23 cellular contexts compared by ENCODE assay signal in genomic region chr12:47989666-47990065, GRCh38. TPM values are rescaled to one million over a fixed set of nuclear protein-coding genes. Genes with fewer than 3 reads are reported as not detected.
DNase-seq lines count a peak whose midpoint lies in the region; ATAC-seq, FAIRE-seq and TF ChIP-seq lines count a peak whose summit lies in the region.
"Had no signal": no experiment of that assay in that cellular context is flagged by ENCODE, and none has a peak within 500 bp of the region (broad histone marks: within the 10 kb centered on the region; RNA-seq: fewer than 3 reads in every experiment).

No MANE protein-coding gene starts in this region.

- H3K9me3 ChIP-seq in WERI-Rb-1 (ENCODE audit: severe bottlenecking): no peaks in the 10 kb centered on the region
- no peaks in the 10 kb centered on the region for H3K9me3 ChIP-seq in kidney (ENCODE audit: control insufficient read depth in 1 of 2, low read length in 2 of 2)
- H3K9me3 ChIP-seq in gastrocnemius medialis: no peaks in the 10 kb centered on the region
- H3K9me3 ChIP-seq: ascending aorta, lower lobe of right lung, testis, uterus had no signal

- H3K4me3 Mint-ChIP-seq in activated naive CD4-positive, alpha-beta T cell treated with anti-CD3 and anti-CD28 coated beads, Interleukin-2, amount 50 U/mL, for 24 hours: no peak overlapping the region
- H3K4me3 Mint-ChIP-seq in stimulated activated memory B cell treated with anti-CD40 and anti-IgM and Interleukin-4, amounts not matched to agents 10 μg/mL and 1 μg/mL and 100 μg/mL, for 72 hours: no peak overlapping the region
- H3K4me3 Mint-ChIP-seq: dendritic cell treated with granulocyte-macrophage colony-stimulating factor and Interleukin-4, amounts not matched to agents 40 ng/mL and 50 ng/mL, for 4 days had no signal

- H3K4me1 ChIP-seq in kidney (ENCODE audit: control insufficient read depth in 1 of 2, insufficient read depth in 1 of 2, low read depth in 1 of 2, low read length in 2 of 2) (no peaks in the 10 kb centered on the region), gastrocnemius medialis (peaks cover 12 to 17% of the 10 kb centered on the region in 2 donors)
- H3K4me1 ChIP-seq: ascending aorta, lower lobe of right lung, uterus had no signal

- no peak for TF ChIP-seq POLR2A in gastrocnemius medialis (IDR thresholded peaks at IDR 0.05)

- TF ChIP-seq CTCF in WERI-Rb-1 (IDR thresholded peaks at IDR 0.05; ENCODE audit: low read depth, low read length): no peak
- no peak for TF ChIP-seq CTCF in kidney (IDR thresholded peaks at IDR 0.05; ENCODE audit: borderline replicate concordance, extremely low read depth, insufficient read depth)
- TF ChIP-seq CTCF in gastrocnemius medialis (IDR thresholded peaks at IDR 0.05 in 4 of 5, conservative IDR thresholded peaks at IDR 0.05 in 1 of 5): no peak

- no peak for DNase-seq in activated naive CD4-positive, alpha-beta T cell treated with anti-CD3 and anti-CD28 coated beads, Interleukin-2, amount 50 U/mL, for 16 hours
- no peak for DNase-seq in WERI-Rb-1
- peak; percentile 43 for DNase-seq in kidney
- DNase-seq in frontal cortex (ENCODE audit: low spot score in 2 of 2): no peak
- DNase-seq in NCI-H82 (lab: John Stamatoyannopoulos, UW): no peak
- DNase-seq in gastrocnemius medialis: no peak
- DNase-seq: ACHN; activated CD4-positive, alpha-beta T cell treated with anti-CD3 and anti-CD28 coated beads for 1 hour; C1 segment of cervical spinal cord; Calu3; lower lobe of right lung; NCI-H510A treated with DMSO at 0.1 percent for 48 hours; nucleus accumbens; SW 1271; testis; uterus had no signal

- H3K27ac ChIP-seq in WERI-Rb-1 (peak overlapping the region; percentile 87), kidney (ENCODE audit: low read depth in 2 of 2, low read length in 2 of 2) (no peak overlapping the region), gastrocnemius medialis (no peak overlapping the region)
- H3K27ac ChIP-seq: ascending aorta, lower lobe of right lung, testis, uterus had no signal

- no peaks in the 10 kb centered on the region for H3K9me3 Mint-ChIP-seq in activated naive CD4-positive, alpha-beta T cell treated with anti-CD3 and anti-CD28 coated beads, Interleukin-2, amount 50 U/mL, for 24 hours
- H3K9me3 Mint-ChIP-seq in stimulated activated memory B cell treated with anti-CD40 and anti-IgM and Interleukin-4, amounts not matched to agents 10 μg/mL and 1 μg/mL and 100 μg/mL, for 72 hours: no peaks in the 10 kb centered on the region
- H3K9me3 Mint-ChIP-seq: dendritic cell treated with granulocyte-macrophage colony-stimulating factor and Interleukin-4, amounts not matched to agents 40 ng/mL and 50 ng/mL, for 4 days had no signal

- no peaks in the 10 kb centered on the region for H3K27me3 ChIP-seq in WERI-Rb-1 (ENCODE audit: insufficient read depth, low read depth, severe bottlenecking)
- H3K27me3 ChIP-seq in gastrocnemius medialis: no peaks in the 10 kb centered on the region
- H3K27me3 ChIP-seq: ascending aorta, testis, uterus had no signal

- no peak for ATAC-seq in stimulated activated memory B cell treated with anti-CD40 and anti-IgM and Interleukin-4, amounts not matched to agents 10 μg/mL and 1 μg/mL and 100 μg/mL, for 72 hours
- ATAC-seq in gastrocnemius medialis: no peak
- ATAC-seq: lower lobe of right lung, Panc1 had no signal

- peak overlapping the region; percentile 41 for H3K27ac Mint-ChIP-seq in activated naive CD4-positive, alpha-beta T cell treated with anti-CD3 and anti-CD28 coated beads, Interleukin-2, amount 50 U/mL, for 24 hours
- H3K27ac Mint-ChIP-seq in stimulated activated memory B cell treated with anti-CD40 and anti-IgM and Interleukin-4, amounts not matched to agents 10 μg/mL and 1 μg/mL and 100 μg/mL, for 72 hours: peak overlapping the region; percentile 45
- H3K27ac Mint-ChIP-seq: dendritic cell treated with granulocyte-macrophage colony-stimulating factor and Interleukin-4, amounts not matched to agents 40 ng/mL and 50 ng/mL, for 4 days had no signal

- peaks cover 25% of the 10 kb centered on the region for H3K4me1 Mint-ChIP-seq in activated naive CD4-positive, alpha-beta T cell treated with anti-CD3 and anti-CD28 coated beads, Interleukin-2, amount 50 U/mL, for 24 hours
- H3K4me1 Mint-ChIP-seq in stimulated activated memory B cell treated with anti-CD40 and anti-IgM and Interleukin-4, amounts not matched to agents 10 μg/mL and 1 μg/mL and 100 μg/mL, for 72 hours: peaks cover 39% of the 10 kb centered on the region

- H3K36me3 ChIP-seq in WERI-Rb-1 (no peaks in the 10 kb centered on the region), kidney (ENCODE audit: control insufficient read depth in 1 of 2, insufficient read depth in 2 of 2, low read length in 2 of 2) (no peaks in the 10 kb centered on the region), gastrocnemius medialis (no peaks in the 10 kb centered on the region)
- H3K36me3 ChIP-seq: ascending aorta, lower lobe of right lung, uterus had no signal

- no peak for FAIRE-seq in kidney (lab: Jason Lieb, UNC)
- FAIRE-seq in frontal cortex (lab: Jason Lieb, UNC): no peak
- FAIRE-seq: H1 had no signal

- no peaks in the 10 kb centered on the region for H3K27me3 Mint-ChIP-seq in activated naive CD4-positive, alpha-beta T cell treated with anti-CD3 and anti-CD28 coated beads, Interleukin-2, amount 50 U/mL, for 24 hours
- H3K27me3 Mint-ChIP-seq in stimulated activated memory B cell treated with anti-CD40 and anti-IgM and Interleukin-4, amounts not matched to agents 10 μg/mL and 1 μg/mL and 100 μg/mL, for 72 hours: peaks cover 24% of the 10 kb centered on the region

- intact Hi-C loops in kidney (cut with DNase I): no loop called here
- intact Hi-C loops in gastrocnemius medialis (cut with DNase I; ENCODE audit: low total_unique reads): no loop called here

- no peaks in the 10 kb centered on the region for H3K36me3 Mint-ChIP-seq in activated naive CD4-positive, alpha-beta T cell treated with anti-CD3 and anti-CD28 coated beads, Interleukin-2, amount 50 U/mL, for 24 hours
- H3K36me3 Mint-ChIP-seq in stimulated activated memory B cell treated with anti-CD40 and anti-IgM and Interleukin-4, amounts not matched to agents 10 μg/mL and 1 μg/mL and 100 μg/mL, for 72 hours: no peaks in the 10 kb centered on the region

- no peak overlapping the region for H3K9ac ChIP-seq in kidney (ENCODE audit: low read length in 2 of 2)

- in situ Hi-C loops in gastrocnemius medialis (cut with MboI; ENCODE audit: low sequenced_read_pairs in 4 of 4): no loop called here

- H3K4me3 ChIP-seq in WERI-Rb-1 (ENCODE audit: low read depth, low read length): no peak overlapping the region
- no peak overlapping the region for H3K4me3 ChIP-seq in kidney (ENCODE audit: low read length in 2 of 2)
- no peak overlapping the region for H3K4me3 ChIP-seq in gastrocnemius medialis
- H3K4me3 ChIP-seq: ascending aorta, lower lobe of right lung, testis, uterus had no signal

RNA-seq across cellular contexts. Expression of gene COL2A1, which starts 14.6 kb away (rescaled TPM):
- total RNA-seq in kidney (not detected), frontal cortex (0.82 TPM), gastrocnemius medialis (not detected)
- polyA plus RNA-seq in kidney (ENCODE audit: insufficient read depth, low read depth, low replicate concordance): not detected
- total RNA-seq: ascending aorta, lower lobe of right lung, pulmonary artery endothelial cell had no signal

RNA-seq across cellular contexts. Expression of gene TMEM106C, which starts 26.3 kb away (rescaled TPM):
- 51.7 TPM for total RNA-seq in kidney
- 126 TPM for polyA plus RNA-seq in kidney (ENCODE audit: insufficient read depth, low read depth, low replicate concordance)
- 59.1 TPM for total RNA-seq in frontal cortex
- 10 to 100 TPM; 11.8 to 27.1 (median 24.8) TPM for total RNA-seq in gastrocnemius medialis
